Comparison of ENCODE assay signal across 14 cellular contexts in genomic region chr10:110835841-110836240, GRCh38. TPM values are rescaled to one million over a fixed set of nuclear protein-coding genes. Genes with fewer than 3 reads are reported as not detected.
DNase-seq lines count a peak whose midpoint lies in the region; ATAC-seq and TF ChIP-seq lines count a peak whose summit lies in the region.
"Had no signal": no experiment of that assay in that cellular context is flagged by ENCODE, and none has a peak within 500 bp of the region (broad histone marks: within the 10 kb centered on the region; RNA-seq: fewer than 3 reads in every experiment).

No MANE protein-coding gene starts in this region.

- H3K4me3 ChIP-seq in muscle layer of colon (ENCODE audit: low read depth in 1 of 2, low read length in 2 of 2) (no peak overlapping the region), suprapubic skin (no peak overlapping the region)
- H3K4me3 ChIP-seq: lung had no signal

- ATAC-seq in activated naive CD8-positive, alpha-beta T cell treated with anti-CD3 and anti-CD28 coated beads, Interleukin-2, amount 50 U/mL, for 24 hours, result no peak
- no peak for ATAC-seq in HG02642 (IDR thresholded peaks at IDR 0.05; ENCODE audit: poor library complexity, unreplicated experiment)
- ATAC-seq in GM19463 (IDR thresholded peaks at IDR 0.05; ENCODE audit: unreplicated experiment), result no peak
- ATAC-seq: activated CD4-positive, CD25-positive, alpha-beta regulatory T cell treated with anti-CD3 and anti-CD28 coated beads, Interleukin-2, amount 50 U/mL, for 24 hours; Panc1 had no signal

- no peak for TF ChIP-seq POLR2A in suprapubic skin (IDR thresholded peaks at IDR 0.05)

- H3K36me3 ChIP-seq in muscle layer of colon (ENCODE audit: insufficient read depth, low read length), result no peaks in the 10 kb centered on the region
- H3K36me3 ChIP-seq in suprapubic skin, result no peaks in the 10 kb centered on the region

- no peaks in the 10 kb centered on the region for H3K9me3 Mint-ChIP-seq in activated T-cell treated with anti-CD3 and anti-CD28 coated beads, Interleukin-2, amount 50 U/mL, for 24 hours
- H3K9me3 Mint-ChIP-seq in activated naive CD8-positive, alpha-beta T cell treated with anti-CD3 and anti-CD28 coated beads, Interleukin-2, amount 50 U/mL, for 24 hours, result no peaks in the 10 kb centered on the region

- H3K9me3 ChIP-seq in muscle layer of colon (ENCODE audit: low read length), result no peaks in the 10 kb centered on the region
- no peaks in the 10 kb centered on the region for H3K9me3 ChIP-seq in suprapubic skin

- H3K27ac ChIP-seq in muscle layer of colon (ENCODE audit: low read depth, low read length) (peak overlapping the region; percentile 40), suprapubic skin (peak overlapping the region; percentile 69)

- no peak for TF ChIP-seq EP300 in suprapubic skin (IDR thresholded peaks at IDR 0.05)

- H3K27me3 Mint-ChIP-seq in activated T-cell treated with anti-CD3 and anti-CD28 coated beads, Interleukin-2, amount 50 U/mL, for 24 hours, result no peaks in the 10 kb centered on the region
- no peaks in the 10 kb centered on the region for H3K27me3 Mint-ChIP-seq in activated naive CD8-positive, alpha-beta T cell treated with anti-CD3 and anti-CD28 coated beads, Interleukin-2, amount 50 U/mL, for 24 hours

- H3K27me3 ChIP-seq in muscle layer of colon (ENCODE audit: control insufficient read depth in 1 of 2, insufficient read depth in 2 of 2, low read length in 2 of 2) (no peaks in the 10 kb centered on the region), suprapubic skin (no peaks in the 10 kb centered on the region)

- peaks cover 45% of the 10 kb centered on the region for H3K4me1 ChIP-seq in muscle layer of colon (ENCODE audit: insufficient read depth, low read length)
- H3K4me1 ChIP-seq in suprapubic skin, result peaks cover 59% of the 10 kb centered on the region

- TF ChIP-seq CTCF in suprapubic skin (IDR thresholded peaks at IDR 0.05), result no peak

- no peak for DNase-seq in activated T-cell treated with anti-CD3 and anti-CD28 coated beads, Interleukin-2, amount 50 U/mL, for 24 hours
- no peak for DNase-seq in activated T-cell treated with anti-CD3 and anti-CD28 coated beads, Interleukin-2, amount 50 U/mL, for 1 hour
- DNase-seq in activated naive CD8-positive, alpha-beta T cell treated with anti-CD3 and anti-CD28 coated beads, Interleukin-2, amount 50 U/mL, for 24 hours, result no peak
- no peak for DNase-seq in suprapubic skin (ENCODE audit: low spot score in 2 of 2)
- no peak for DNase-seq in HK-2 (ENCODE audit: unreplicated experiment)
- DNase-seq: activated T-cell treated with anti-CD3 and anti-CD28 coated beads for 4 hours, GDM1, NCI-H1930 had no signal

- H3K4me3 Mint-ChIP-seq in activated T-cell treated with anti-CD3 and anti-CD28 coated beads, Interleukin-2, amount 50 U/mL, for 24 hours, result no peak overlapping the region
- no peak overlapping the region for H3K4me3 Mint-ChIP-seq in activated naive CD8-positive, alpha-beta T cell treated with anti-CD3 and anti-CD28 coated beads, Interleukin-2, amount 50 U/mL, for 24 hours

- H3K4me1 Mint-ChIP-seq in activated T-cell treated with anti-CD3 and anti-CD28 coated beads, Interleukin-2, amount 50 U/mL, for 24 hours (ENCODE audit: low read depth), result peaks cover 43% of the 10 kb centered on the region
- H3K4me1 Mint-ChIP-seq in activated naive CD8-positive, alpha-beta T cell treated with anti-CD3 and anti-CD28 coated beads, Interleukin-2, amount 50 U/mL, for 24 hours, result peaks cover 38% of the 10 kb centered on the region

- H3K36me3 Mint-ChIP-seq in activated T-cell treated with anti-CD3 and anti-CD28 coated beads, Interleukin-2, amount 50 U/mL, for 24 hours (ENCODE audit: low read depth), result no peaks in the 10 kb centered on the region
- no peaks in the 10 kb centered on the region for H3K36me3 Mint-ChIP-seq in activated naive CD8-positive, alpha-beta T cell treated with anti-CD3 and anti-CD28 coated beads, Interleukin-2, amount 50 U/mL, for 24 hours (ENCODE audit: low read depth)

- H3K9ac ChIP-seq in muscle layer of colon (ENCODE audit: low read length), result no peak overlapping the region

- 66% methylated on average over 7 of the region's 7 CpGs for WGBS in suprapubic skin

- peak overlapping the region; percentile 20 for H3K27ac Mint-ChIP-seq in activated T-cell treated with anti-CD3 and anti-CD28 coated beads, Interleukin-2, amount 50 U/mL, for 24 hours
- peak overlapping the region; percentile 35 for H3K27ac Mint-ChIP-seq in activated naive CD8-positive, alpha-beta T cell treated with anti-CD3 and anti-CD28 coated beads, Interleukin-2, amount 50 U/mL, for 24 hours

RNA-seq across cellular contexts. Expression of gene PDCD4, which starts 35.9 kb away (rescaled TPM):
- 100 to 1,000 TPM; 243 to 594 (median 293) TPM for total RNA-seq in suprapubic skin
